Comparison of ENCODE assay signal across 9 cellular contexts in genomic region chr21:26572668-26573381, GRCh38. TPM values are rescaled to one million over a fixed set of nuclear protein-coding genes. Genes with fewer than 3 reads are reported as not detected.
DNase-seq lines count a peak whose midpoint lies in the region; ATAC-seq and TF ChIP-seq lines count a peak whose summit lies in the region.
"Had no signal": no experiment of that assay in that cellular context is flagged by ENCODE, and none has a peak within 500 bp of the region (broad histone marks: within the 10 kb centered on the region; RNA-seq: fewer than 3 reads in every experiment).

TSS of gene CYYR1 (minus strand) at chr21:26573286. CDS start at chr21:26572940, 346 bp downstream.

- H3K27ac ChIP-seq in foreskin keratinocyte = peak within 1 kb of the TSS; percentile 2

- TF ChIP-seq CTCF in foreskin keratinocyte (conservative IDR thresholded peaks at IDR 0.05) = no peak

- ATAC-seq in stimulated activated naive CD8-positive, alpha-beta T cell treated with anti-CD3 and anti-CD28 coated beads, Interleukin-15, Interleukin-2, amounts not matched to agents 100 U/mL and 50 U/mL, for 24 hours = no peak
- ATAC-seq in foreskin keratinocyte (peak; percentile 86), GM21723 (IDR thresholded peaks at IDR 0.05; ENCODE audit: unreplicated experiment) (no peak), GM18858 (IDR thresholded peaks at IDR 0.05; ENCODE audit: unreplicated experiment) (no peak)
- ATAC-seq in naive thymus-derived CD8-positive, alpha-beta T cell = no peak

- DNase-seq in stimulated activated naive CD8-positive, alpha-beta T cell treated with anti-CD3 and anti-CD28 coated beads, Interleukin-15, Interleukin-2, amounts not matched to agents 100 U/mL and 50 U/mL, for 24 hours = no peak
- peak in 1 of 2 donors; percentile 21 for DNase-seq in foreskin keratinocyte
- peak in 1 of 10 donors; percentile 2 for DNase-seq in naive thymus-derived CD8-positive, alpha-beta T cell
- no peak for DNase-seq in pons (ENCODE audit: low spot score)
- no peak for DNase-seq in erythroblast (lab: John Stamatoyannopoulos, UW)

- H3K4me1 ChIP-seq in foreskin keratinocyte = no peaks in the 10 kb centered on the region

- H3K27ac Mint-ChIP-seq in stimulated activated naive CD8-positive, alpha-beta T cell treated with anti-CD3 and anti-CD28 coated beads, Interleukin-15, Interleukin-2, amounts not matched to agents 100 ng/mL and 50 ng/mL, for 24 hours = no peak within 1 kb of the TSS
- no peak within 1 kb of the TSS for H3K27ac Mint-ChIP-seq in naive thymus-derived CD8-positive, alpha-beta T cell

- peaks cover 9% of the 10 kb centered on the region for H3K9me3 Mint-ChIP-seq in stimulated activated naive CD8-positive, alpha-beta T cell treated with anti-CD3 and anti-CD28 coated beads, Interleukin-15, Interleukin-2, amounts not matched to agents 100 ng/mL and 50 ng/mL, for 24 hours
- H3K9me3 Mint-ChIP-seq in naive thymus-derived CD8-positive, alpha-beta T cell = peaks cover 5 to 34% (median 14%) of the 10 kb centered on the region in 9 donors

- peaks cover 6% of the 10 kb centered on the region for H3K4me1 Mint-ChIP-seq in stimulated activated naive CD8-positive, alpha-beta T cell treated with anti-CD3 and anti-CD28 coated beads, Interleukin-15, Interleukin-2, amounts not matched to agents 100 ng/mL and 50 ng/mL, for 24 hours (ENCODE audit: low read depth)
- peaks cover 0 to 7% (median 5%) of the 10 kb centered on the region in 4 donors for H3K4me1 Mint-ChIP-seq in naive thymus-derived CD8-positive, alpha-beta T cell

- peaks cover 4% of the 10 kb centered on the region for H3K36me3 Mint-ChIP-seq in stimulated activated naive CD8-positive, alpha-beta T cell treated with anti-CD3 and anti-CD28 coated beads, Interleukin-15, Interleukin-2, amounts not matched to agents 100 ng/mL and 50 ng/mL, for 24 hours (ENCODE audit: low read depth)
- peaks cover 0 to 18% (median 8%) of the 10 kb centered on the region in 3 donors for H3K36me3 Mint-ChIP-seq in naive thymus-derived CD8-positive, alpha-beta T cell

- peak within 1 kb of the TSS; percentile 21 for H3K4me3 Mint-ChIP-seq in stimulated activated naive CD8-positive, alpha-beta T cell treated with anti-CD3 and anti-CD28 coated beads, Interleukin-15, Interleukin-2, amounts not matched to agents 100 ng/mL and 50 ng/mL, for 24 hours
- H3K4me3 Mint-ChIP-seq in naive thymus-derived CD8-positive, alpha-beta T cell = peak within 1 kb of the TSS in 7 of 10 donors; percentile 36 to 76 (median 64)

- TF ChIP-seq POLR2A in erythroblast (IDR thresholded peaks at IDR 0.05; ENCODE audit: low read length) = no peak

- H3K27me3 ChIP-seq in foreskin keratinocyte = no peaks in the 10 kb centered on the region

- POLR2A ChIA-PET in naive thymus-derived CD8-positive, alpha-beta T cell (lab: Charles Lee) = no interaction called here

- H3K27me3 Mint-ChIP-seq in stimulated activated naive CD8-positive, alpha-beta T cell treated with anti-CD3 and anti-CD28 coated beads, Interleukin-15, Interleukin-2, amounts not matched to agents 100 ng/mL and 50 ng/mL, for 24 hours = peaks cover 42% of the 10 kb centered on the region
- H3K27me3 Mint-ChIP-seq in naive thymus-derived CD8-positive, alpha-beta T cell = peaks cover 20 to 45% (median 24%) of the 10 kb centered on the region in 5 donors

RNA-seq across cellular contexts. Expression of gene CYYR1, which starts in this region (rescaled TPM):
- 3.5 and 6.1 TPM in 2 replicates for total RNA-seq in foreskin keratinocyte
- polyA plus RNA-seq in foreskin keratinocyte = 1.7 and 3.4 TPM in 2 replicates
- not detected for total RNA-seq in naive thymus-derived CD8-positive, alpha-beta T cell
- not detected for polyA plus RNA-seq in naive thymus-derived CD8-positive, alpha-beta T cell
- total RNA-seq: RPMI7951 had no signal
